14 cellular contexts compared by ENCODE assay signal in the genomic region with DNA sequence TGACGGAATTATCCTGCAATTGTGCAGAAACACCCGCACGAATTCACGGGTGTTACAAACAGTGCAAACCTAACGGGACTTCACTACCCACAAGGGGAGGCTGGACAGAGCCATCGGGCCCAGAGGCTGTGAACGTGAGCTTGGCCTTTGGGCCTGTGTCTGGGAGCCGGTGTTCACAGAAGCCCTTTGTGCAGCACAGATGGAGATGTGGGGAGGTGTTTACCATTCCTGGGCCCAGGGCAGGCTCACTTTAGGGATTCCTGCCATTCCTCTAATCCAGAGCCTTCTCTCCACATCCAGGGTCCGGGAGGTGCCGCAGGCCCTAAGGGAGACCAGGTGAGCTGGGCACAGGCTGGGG. TPM values are rescaled to one million over a fixed set of nuclear protein-coding genes. Genes with fewer than 3 reads are reported as not detected.
DNase-seq lines count a peak whose midpoint lies in the region; ATAC-seq, FAIRE-seq and TF ChIP-seq lines count a peak whose summit lies in the region.
"Had no signal": no experiment of that assay in that cellular context is flagged by ENCODE, and none has a peak within 500 bp of the region (broad histone marks: within the 10 kb centered on the region; RNA-seq: fewer than 3 reads in every experiment).

No MANE protein-coding gene starts in this region.

- in situ Hi-C loops in GM13977 (cut with MboI; ENCODE audit: low pct_unique_long_range_greater_than_20kb, low sequenced_read_pairs, unreplicated experiment): no loop called here

- no peaks in the 10 kb centered on the region for H3K9me3 Mint-ChIP-seq in GM23338
- H3K9me3 Mint-ChIP-seq in activated naive CD8-positive, alpha-beta T cell treated with anti-CD3 and anti-CD28 coated beads, Interleukin-2, amount 50 U/mL, for 24 hours: no peaks in the 10 kb centered on the region
- H3K9me3 Mint-ChIP-seq: activated CD8-positive, alpha-beta T cell treated with anti-CD3 and anti-CD28 coated beads for 36 hours; CD14-positive monocyte had no signal

- H3K36me3 ChIP-seq in GM23338 (ENCODE audit: insufficient read depth): no peaks in the 10 kb centered on the region
- H3K36me3 ChIP-seq in SU-DHL-6 (ENCODE audit: low read length): no peaks in the 10 kb centered on the region
- H3K36me3 ChIP-seq in keratinocyte (ENCODE audit: control insufficient read depth in 2 of 2, extremely low read depth in 1 of 2, insufficient read depth in 2 of 2, low read length in 2 of 2): no peaks in the 10 kb centered on the region
- H3K36me3 ChIP-seq in skeletal muscle tissue (ENCODE audit: control insufficient read depth in 3 of 3, insufficient read depth in 3 of 3, low read length in 3 of 3): no peaks in the 10 kb centered on the region
- H3K36me3 ChIP-seq: MG63 had no signal

- H3K9ac ChIP-seq in SU-DHL-6 (ENCODE audit: low read length) (no peak overlapping the region), keratinocyte (ENCODE audit: control insufficient read depth, extremely low read depth, insufficient read depth, low read length) (no peak overlapping the region), skeletal muscle tissue (ENCODE audit: low read depth in 1 of 3, low read length in 3 of 3) (peak overlapping the region in 2 of 3 donors; percentile 8 to 23)

- no peaks in the 10 kb centered on the region for H4K20me1 ChIP-seq in GM23338 (replicated peaks; ENCODE audit: insufficient read depth)
- no peaks in the 10 kb centered on the region for H4K20me1 ChIP-seq in SU-DHL-6 (ENCODE audit: low read depth, low read length)
- H4K20me1 ChIP-seq in keratinocyte (ENCODE audit: control insufficient read depth, extremely low read depth, insufficient read depth, low read length): no peaks in the 10 kb centered on the region

- H2AFZ ChIP-seq in GM23338 (no peak overlapping the region), SU-DHL-6 (ENCODE audit: low read depth, low read length, severe bottlenecking) (no peak overlapping the region), keratinocyte (ENCODE audit: control insufficient read depth, low read length) (peak overlapping the region; percentile 50)

- FAIRE-seq in keratinocyte (lab: Jason Lieb, UNC): no peak
- FAIRE-seq: bronchial epithelial cell, RCC 7860 had no signal

- peak overlapping the region; percentile 82 for H3K27ac Mint-ChIP-seq in GM23338
- H3K27ac Mint-ChIP-seq in activated naive CD8-positive, alpha-beta T cell treated with anti-CD3 and anti-CD28 coated beads, Interleukin-2, amount 50 U/mL, for 24 hours: no peak overlapping the region
- H3K27ac Mint-ChIP-seq: activated CD8-positive, alpha-beta T cell treated with anti-CD3 and anti-CD28 coated beads for 36 hours had no signal

- H3K79me2 ChIP-seq in GM23338 (replicated peaks; ENCODE audit: insufficient read depth) (no peaks in the 10 kb centered on the region), SU-DHL-6 (ENCODE audit: insufficient read depth, low read length) (no peaks in the 10 kb centered on the region), keratinocyte (ENCODE audit: control insufficient read depth, insufficient read depth, low read length) (no peaks in the 10 kb centered on the region)

- H3K4me1 ChIP-seq in GM23338 (ENCODE audit: insufficient read depth) (no peaks in the 10 kb centered on the region), keratinocyte (ENCODE audit: control insufficient read depth, extremely low read depth, insufficient read depth, low read length) (peaks cover 36% of the 10 kb centered on the region), skeletal muscle tissue (ENCODE audit: control insufficient read depth in 3 of 3, insufficient read depth in 3 of 3, low read length in 3 of 3) (peaks cover 0 to 10% (median 9%) of the 10 kb centered on the region in 3 donors)

- ATAC-seq in GM23338 (peak; percentile 10), GM21619 (IDR thresholded peaks at IDR 0.05; ENCODE audit: unreplicated experiment) (no peak)
- ATAC-seq in activated naive CD8-positive, alpha-beta T cell treated with anti-CD3 and anti-CD28 coated beads, Interleukin-2, amount 50 U/mL, for 24 hours: no peak
- ATAC-seq: activated CD8-positive, alpha-beta T cell treated with anti-CD3 and anti-CD28 coated beads for 36 hours had no signal

- TF ChIP-seq CTCF in GM23338 (conservative IDR thresholded peaks at IDR 0.05; ENCODE audit: low read depth in 2 of 2) (no peak), SU-DHL-6 (IDR thresholded peaks at IDR 0.05; ENCODE audit: insufficient read depth, low read length, poor library complexity, severe bottlenecking) (no peak), keratinocyte (optimal IDR thresholded peaks at IDR 0.05 in 1 of 3, IDR thresholded peaks at IDR 0.05 in 1 of 3, conservative IDR thresholded peaks at IDR 0.05 in 1 of 3; ENCODE audit: extremely low read depth in 1 of 3, insufficient read depth in 2 of 3, low read length in 3 of 3) (no peak), GM13977 (IDR thresholded peaks at IDR 0.05; ENCODE audit: extremely low read depth, insufficient read depth, missing control alignments) (no peak)

- H3K9me2 ChIP-seq in GM23338 (ENCODE audit: insufficient read depth): no peaks in the 10 kb centered on the region
- no peaks in the 10 kb centered on the region for H3K9me2 ChIP-seq in SU-DHL-6 (replicated peaks; ENCODE audit: insufficient read depth, low read length)

- no peak for DNase-seq in GM23338 (ENCODE audit: low spot score)
- DNase-seq in keratinocyte (ENCODE audit: low read depth, low spot score): no peak
- DNase-seq in GM13977 (ENCODE audit: low spot score): no peak
- no peak for DNase-seq in activated naive CD8-positive, alpha-beta T cell treated with anti-CD3 and anti-CD28 coated beads, Interleukin-2, amount 50 U/mL, for 24 hours
- no peak for DNase-seq in NCI-H1105 treated with DMSO at 0.1 percent for 48 hours (lab: John Stamatoyannopoulos, UW)
- DNase-seq: activated CD8-positive, alpha-beta T cell treated with anti-CD3 and anti-CD28 coated beads for 36 hours; MG63; T-helper 9 cell had no signal

- H3K4me3 Mint-ChIP-seq in GM23338: no peak overlapping the region; the same call in 2 of the 3 replicates
- H3K4me3 Mint-ChIP-seq in activated naive CD8-positive, alpha-beta T cell treated with anti-CD3 and anti-CD28 coated beads, Interleukin-2, amount 50 U/mL, for 24 hours: no peak overlapping the region
- H3K4me3 Mint-ChIP-seq: activated CD8-positive, alpha-beta T cell treated with anti-CD3 and anti-CD28 coated beads for 36 hours had no signal

- H3K9me3 ChIP-seq in SU-DHL-6 (ENCODE audit: insufficient read depth, low read length) (no peaks in the 10 kb centered on the region), keratinocyte (ENCODE audit: control insufficient read depth, low read depth, low read length) (no peaks in the 10 kb centered on the region), skeletal muscle tissue (ENCODE audit: control insufficient read depth in 3 of 3, low read length in 3 of 3) (no peaks in the 10 kb centered on the region)
- H3K9me3 ChIP-seq: MG63 had no signal

- peaks cover 6% of the 10 kb centered on the region for H3K27me3 Mint-ChIP-seq in GM23338 (ENCODE audit: insufficient read depth, low read depth, poor library complexity)
- H3K27me3 Mint-ChIP-seq in activated naive CD8-positive, alpha-beta T cell treated with anti-CD3 and anti-CD28 coated beads, Interleukin-2, amount 50 U/mL, for 24 hours: no peaks in the 10 kb centered on the region

- H3K36me3 Mint-ChIP-seq in GM23338 (ENCODE audit: low read depth): peaks cover 17% of the 10 kb centered on the region; the same call in 2 of the 3 replicates
- H3K36me3 Mint-ChIP-seq in activated naive CD8-positive, alpha-beta T cell treated with anti-CD3 and anti-CD28 coated beads, Interleukin-2, amount 50 U/mL, for 24 hours (ENCODE audit: low read depth): no peaks in the 10 kb centered on the region

- H3K4me2 ChIP-seq in GM23338: no peak overlapping the region
- peak overlapping the region; percentile 42 for H3K4me2 ChIP-seq in SU-DHL-6 (ENCODE audit: low read depth, low read length, poor library complexity, severe bottlenecking)
- peak overlapping the region; percentile 29 for H3K4me2 ChIP-seq in keratinocyte (ENCODE audit: control insufficient read depth, extremely low read depth, insufficient read depth, low read depth, low read length)

- no peak overlapping the region for H3K4me3 ChIP-seq in GM23338
- H3K4me3 ChIP-seq in SU-DHL-6 (ENCODE audit: insufficient read depth, low read length, poor library complexity, severe bottlenecking): no peak overlapping the region
- H3K4me3 ChIP-seq in keratinocyte (ENCODE audit: control insufficient read depth in 2 of 3, extremely low read depth in 1 of 3, insufficient read depth in 2 of 3, low read depth in 1 of 3, low read length in 3 of 3): peak overlapping the region in 1 of 3 experiments; percentile 2
- H3K4me3 ChIP-seq in skeletal muscle tissue (ENCODE audit: low read length in 3 of 3): no peak overlapping the region
- H3K4me3 ChIP-seq: MG63 had no signal

- H3K27ac ChIP-seq in GM23338 (ENCODE audit: low read depth): peak overlapping the region; percentile 63
- H3K27ac ChIP-seq in SU-DHL-6 (ENCODE audit: low read depth, low read length): no peak overlapping the region
- H3K27ac ChIP-seq in keratinocyte (ENCODE audit: control insufficient read depth, insufficient read depth, low read length): no peak overlapping the region
- H3K27ac ChIP-seq in skeletal muscle tissue (ENCODE audit: low read depth, low read length): no peak overlapping the region

- peaks cover 32% of the 10 kb centered on the region for H3K4me1 Mint-ChIP-seq in GM23338
- H3K4me1 Mint-ChIP-seq in activated naive CD8-positive, alpha-beta T cell treated with anti-CD3 and anti-CD28 coated beads, Interleukin-2, amount 50 U/mL, for 24 hours: peaks cover 5% of the 10 kb centered on the region

- dilution Hi-C loops in keratinocyte (cut with MboI; ENCODE audit: extremely low pct_ligation_motif_present, low sequenced_read_pairs): no loop called here

- H3K9me1 ChIP-seq in keratinocyte (ENCODE audit: control insufficient read depth, extremely low read depth, insufficient read depth, low read length): no peaks in the 10 kb centered on the region

- H3F3A ChIP-seq in GM23338 (replicated peaks; ENCODE audit: low read depth) (peaks cover 2% of the 10 kb centered on the region; the same call in 1 of the 2 replicates), SU-DHL-6 (ENCODE audit: insufficient read depth) (no peaks in the 10 kb centered on the region)

- no peaks in the 10 kb centered on the region for H3K27me3 ChIP-seq in GM23338 (ENCODE audit: insufficient read depth)
- H3K27me3 ChIP-seq in SU-DHL-6 (ENCODE audit: low read length): no peaks in the 10 kb centered on the region
- H3K27me3 ChIP-seq in keratinocyte (ENCODE audit: control insufficient read depth, extremely low read depth, insufficient read depth, low read length): no peaks in the 10 kb centered on the region
- peaks cover 22 to 39% (median 37%) of the 10 kb centered on the region in 3 donors for H3K27me3 ChIP-seq in skeletal muscle tissue (ENCODE audit: control insufficient read depth in 3 of 3, insufficient read depth in 3 of 3, low read length in 3 of 3)
- H3K27me3 ChIP-seq: MG63 had no signal

RNA-seq across cellular contexts. Expression of gene COL9A3, which starts 15.0 kb away (rescaled TPM):
- 110 and 113 TPM in 2 replicates for total RNA-seq in GM23338 (2014; rRNA removed; shearing (Covaris generic))
- 74.9 and 79.4 TPM in 2 replicates for polyA plus RNA-seq in GM23338 (2016; fragmentation: Nextera tagmentation; extraction: Ambion mirVana)
- 2.7 to 4.8 TPM (median 3.6 TPM) in 3 replicates for polyA plus RNA-seq in keratinocyte
- 0.36 TPM for polyA plus RNA-seq in keratinocyte (2011; ENCODE audit: low read depth)
- polyA plus RNA-seq in keratinocyte (2011; cell fraction: cytosol; rRNA removed): 1.7 and 3.6 TPM in 2 replicates
- polyA plus RNA-seq in keratinocyte (2011; cell fraction: nucleus; rRNA removed): 2.0 and 2.6 TPM in 2 replicates
- polyA plus RNA-seq in keratinocyte (2012; ENCODE audit: low replicate concordance): 1.5 and 7.3 TPM in 2 replicates
- 0.23 to 0.61 TPM in 2 of 3 replicates, not detected in the other for polyA minus RNA-seq in keratinocyte
- 5.4 TPM for polyA minus RNA-seq in keratinocyte (2011; cell fraction: cytosol; rRNA and poly(A)+ RNA removed)
- polyA minus RNA-seq in keratinocyte (2011; cell fraction: nucleus; rRNA and poly(A)+ RNA removed): 0.47 and 0.84 TPM in 2 replicates
- 8.9 TPM for total RNA-seq in skeletal muscle tissue
- total RNA-seq: activated CD8-positive, alpha-beta T cell treated with anti-CD3 and anti-CD28 coated beads for 36 hours; bronchial epithelial cell had no signal

RNA-seq across cellular contexts. Expression of gene OGFR, which starts 27.2 kb away (rescaled TPM):
- 48.8 and 50.6 TPM in 2 replicates for total RNA-seq in GM23338 (2014; rRNA removed; shearing (Covaris generic))
- polyA plus RNA-seq in GM23338 (2016; fragmentation: Nextera tagmentation; extraction: Ambion mirVana) (9.6 and 12.3 TPM in 2 replicates), keratinocyte (29.8 to 39.8 TPM (median 31.5 TPM) in 3 replicates)
- 12.8 TPM for polyA plus RNA-seq in keratinocyte (2011; ENCODE audit: low read depth)
- 17.3 and 32.5 TPM in 2 replicates for polyA plus RNA-seq in keratinocyte (2011; cell fraction: cytosol; rRNA removed)
- polyA plus RNA-seq in keratinocyte (2011; cell fraction: nucleus; rRNA removed): 43.7 and 47.3 TPM in 2 replicates
- polyA plus RNA-seq in keratinocyte (2012; ENCODE audit: low replicate concordance): 10.9 and 37.3 TPM in 2 replicates
- polyA minus RNA-seq in keratinocyte: 17.8 to 29.0 TPM (median 26.5 TPM) in 3 replicates
- 44.1 TPM for polyA minus RNA-seq in keratinocyte (2011; cell fraction: cytosol; rRNA and poly(A)+ RNA removed)
- polyA minus RNA-seq in keratinocyte (2011; cell fraction: nucleus; rRNA and poly(A)+ RNA removed): 20.3 and 22.1 TPM in 2 replicates
- total RNA-seq in skeletal muscle tissue: 13.6 TPM

RNA-seq across cellular contexts. Expression of gene TCFL5, which starts 29.8 kb away (rescaled TPM):
- total RNA-seq in GM23338 (2014; rRNA removed; shearing (Covaris generic)): 18.8 and 19.3 TPM in 2 replicates
- 5.4 and 5.8 TPM in 2 replicates for polyA plus RNA-seq in GM23338 (2016; fragmentation: Nextera tagmentation; extraction: Ambion mirVana)
- polyA plus RNA-seq in keratinocyte: 9.9 to 14.6 TPM (median 14.5 TPM) in 3 replicates
- 17.4 TPM for polyA plus RNA-seq in keratinocyte (2011; ENCODE audit: low read depth)
- 10.9 and 13.6 TPM in 2 replicates for polyA plus RNA-seq in keratinocyte (2011; cell fraction: cytosol; rRNA removed)
- 10.4 and 11.7 TPM in 2 replicates for polyA plus RNA-seq in keratinocyte (2011; cell fraction: nucleus; rRNA removed)
- 9.6 and 10.0 TPM in 2 replicates for polyA plus RNA-seq in keratinocyte (2012; ENCODE audit: low replicate concordance)
- 1.1 to 6.7 TPM (median 5.7 TPM) in 3 replicates for polyA minus RNA-seq in keratinocyte
- 18.0 TPM for polyA minus RNA-seq in keratinocyte (2011; cell fraction: cytosol; rRNA and poly(A)+ RNA removed)
- 2.8 and 4.6 TPM in 2 replicates for polyA minus RNA-seq in keratinocyte (2011; cell fraction: nucleus; rRNA and poly(A)+ RNA removed)
- total RNA-seq in skeletal muscle tissue: 6.3 TPM

RNA-seq across cellular contexts. Expression of gene MRGBP, which starts 35.6 kb away (rescaled TPM):
- 24.3 and 26.0 TPM in 2 replicates for total RNA-seq in GM23338 (2014; rRNA removed; shearing (Covaris generic))
- polyA plus RNA-seq in GM23338 (2016; fragmentation: Nextera tagmentation; extraction: Ambion mirVana): 19.7 and 20.9 TPM in 2 replicates
- polyA plus RNA-seq in keratinocyte: 12.3 to 15.6 TPM (median 15.0 TPM) in 3 replicates
- 5.1 TPM for polyA plus RNA-seq in keratinocyte (2011; ENCODE audit: low read depth)
- 10.0 and 15.3 TPM in 2 replicates for polyA plus RNA-seq in keratinocyte (2011; cell fraction: cytosol; rRNA removed)
- polyA plus RNA-seq in keratinocyte (2011; cell fraction: nucleus; rRNA removed): 12.3 and 13.1 TPM in 2 replicates
- 9.0 and 16.4 TPM in 2 replicates for polyA plus RNA-seq in keratinocyte (2012; ENCODE audit: low replicate concordance)
- polyA minus RNA-seq in keratinocyte: 8.1 to 12.9 TPM (median 8.4 TPM) in 3 replicates
- 12.9 TPM for polyA minus RNA-seq in keratinocyte (2011; cell fraction: cytosol; rRNA and poly(A)+ RNA removed)
- polyA minus RNA-seq in keratinocyte (2011; cell fraction: nucleus; rRNA and poly(A)+ RNA removed): 3.9 TPM in 2 replicates
- total RNA-seq in skeletal muscle tissue: 5.7 TPM

Comparison
In these comparisons a context has a peak if more than half of its experiments do, and no peak if none do; other contexts are left out.
1. H3K9ac ChIP-seq: peak in skeletal muscle tissue (2 of 3); none in SU-DHL-6 (single experiment) and keratinocyte (single experiment).
2. RNA of gene COL9A3, which starts 15.0 kb away (total RNA-seq): 110 to 113 TPM in GM23338; 8.9 TPM in skeletal muscle tissue (single experiment); every median in the first group is over 10 times any median in the second.